In genomic region chr15:93245616-93246122, GRCh38 we compare ENCODE assay signal across 1 cellular context.
TF ChIP-seq lines count a peak whose summit lies in the region.

No MANE protein-coding gene starts in this region.

TF ChIP-seq in H1, 55 proteins besides CTCF, POLR2A, EP300 and RAD21 (continued from another document):
- no peak for TF ChIP-seq POLR2AphosphoS5 (IDR thresholded peaks at IDR 0.05; ENCODE audit: low read depth, low read length)
- TF ChIP-seq ZNF274 (IDR thresholded peaks at IDR 0.05; ENCODE audit: borderline replicate concordance, extremely low read depth, low read length): no peak
- no peak for TF ChIP-seq TAF7 (optimal IDR thresholded peaks at IDR 0.05; ENCODE audit: borderline replicate concordance, low read depth, low read length)
- no peak for TF ChIP-seq USF2 (IDR thresholded peaks at IDR 0.05; ENCODE audit: low read length)
TF ChIP-seq in H1: peak in this region for 0.
